In genomic region chr6:82589509-82590206, GRCh38 we compare ENCODE assay signal across 9 cellular contexts.
DNase-seq lines count a peak whose midpoint lies in the region; ATAC-seq and TF ChIP-seq lines count a peak whose summit lies in the region.
"Had no signal": no experiment of that assay in that cellular context is flagged by ENCODE, and none has a peak within 500 bp of the region (broad histone marks: within the 10 kb centered on the region; RNA-seq: fewer than 3 reads in every experiment).

No MANE protein-coding gene starts in this region.

- H3K9me3 Mint-ChIP-seq in natural killer cell treated with Interleukin-12 subunit alpha and Interleukin-12 subunit beta and Interleukin-15 and Interleukin-18, amount 100 ng/mL, for 72 hours = peaks cover 5% of the 10 kb centered on the region
- H3K9me3 Mint-ChIP-seq: stimulated activated naive CD8-positive, alpha-beta T cell treated with anti-CD3 and anti-CD28 coated beads, Interleukin-15, Interleukin-2, amounts not matched to agents 100 ng/mL and 50 ng/mL, for 24 hours had no signal

- no peak for TF ChIP-seq CTCF in AG04449 (IDR thresholded peaks at IDR 0.05; ENCODE audit: insufficient read depth, low read length, missing control alignments)
- peak; percentile 26 for TF ChIP-seq CTCF in fibroblast of pulmonary artery (IDR thresholded peaks at IDR 0.05; ENCODE audit: low read length, missing control alignments)

- DNase-seq in AG04449 (ENCODE audit: low read depth, low spot score) (peak; percentile 10), NCI-H774 (lab: John Stamatoyannopoulos, UW) (peak; percentile 21), fibroblast of pulmonary artery (ENCODE audit: low read depth) (peak; percentile 50), NCI-H1694 treated with DMSO at 0.1 percent for 48 hours (lab: John Stamatoyannopoulos, UW) (no peak), mucosa of gallbladder (ENCODE audit: low spot score) (no peak)
- no peak for DNase-seq in natural killer cell treated with Interleukin-12 subunit alpha and Interleukin-12 subunit beta and Interleukin-15 and Interleukin-18, amount 100 ng/mL, for 72 hours (ENCODE audit: low spot score)

- CTCF ChIA-PET in AG04449 (lab: Yijun Ruan, JAX) = no interaction called here

- POLR2A ChIA-PET in AG04449 (lab: Yijun Ruan, JAX) = no interaction called here

- H3K36me3 Mint-ChIP-seq in natural killer cell treated with Interleukin-12 subunit alpha and Interleukin-12 subunit beta and Interleukin-15 and Interleukin-18, amount 100 ng/mL, for 72 hours = no peaks in the 10 kb centered on the region

- H3K4me3 ChIP-seq in AG04449 (ENCODE audit: low read depth, low read length) (no peak overlapping the region), fibroblast of pulmonary artery (replicated peaks; ENCODE audit: low read depth, low read length) (no peak overlapping the region)

- H3K27ac Mint-ChIP-seq in natural killer cell treated with Interleukin-12 subunit alpha and Interleukin-12 subunit beta and Interleukin-15 and Interleukin-18, amount 100 ng/mL, for 72 hours = no peak overlapping the region
- H3K27ac Mint-ChIP-seq: stimulated activated naive CD8-positive, alpha-beta T cell treated with anti-CD3 and anti-CD28 coated beads, Interleukin-15, Interleukin-2, amounts not matched to agents 100 ng/mL and 50 ng/mL, for 24 hours had no signal

- H3K4me3 Mint-ChIP-seq in natural killer cell treated with Interleukin-12 subunit alpha and Interleukin-12 subunit beta and Interleukin-15 and Interleukin-18, amount 100 ng/mL, for 72 hours = no peak overlapping the region
- H3K4me3 Mint-ChIP-seq: stimulated activated naive CD8-positive, alpha-beta T cell treated with anti-CD3 and anti-CD28 coated beads, Interleukin-15, Interleukin-2, amounts not matched to agents 100 ng/mL and 50 ng/mL, for 24 hours had no signal

- no peaks in the 10 kb centered on the region for H3K4me1 Mint-ChIP-seq in natural killer cell treated with Interleukin-12 subunit alpha and Interleukin-12 subunit beta and Interleukin-15 and Interleukin-18, amount 100 ng/mL, for 72 hours (ENCODE audit: low read depth in 2 of 2)

- H3K27me3 Mint-ChIP-seq in natural killer cell treated with Interleukin-12 subunit alpha and Interleukin-12 subunit beta and Interleukin-15 and Interleukin-18, amount 100 ng/mL, for 72 hours = peaks cover 0 to 5% of the 10 kb centered on the region in 2 donors
- H3K27me3 Mint-ChIP-seq: stimulated activated naive CD8-positive, alpha-beta T cell treated with anti-CD3 and anti-CD28 coated beads, Interleukin-15, Interleukin-2, amounts not matched to agents 100 ng/mL and 50 ng/mL, for 24 hours had no signal

- ATAC-seq in GM18508 (IDR thresholded peaks at IDR 0.05; ENCODE audit: insufficient read depth, unreplicated experiment) (peak; percentile 84), HG03039 (IDR thresholded peaks at IDR 0.05; ENCODE audit: unreplicated experiment) (peak; percentile 73)
- no peak for ATAC-seq in natural killer cell treated with Interleukin-12 subunit alpha and Interleukin-12 subunit beta and Interleukin-15 and Interleukin-18, amount 100 ng/mL, for 72 hours

Comparison
In these comparisons a context has a peak if more than half of its experiments do, and no peak if none do; other contexts are left out.
1. DNase-seq: peak in AG04449 (single experiment), NCI-H774 (single experiment) and fibroblast of pulmonary artery (single experiment); none in natural killer cell treated with Interleukin-12 subunit alpha and Interleukin-12 subunit beta and Interleukin-15 and Interleukin-18, amount 100 ng/mL, for 72 hours (single experiment), NCI-H1694 treated with DMSO at 0.1 percent for 48 hours (single experiment) and mucosa of gallbladder (single experiment).
2. ATAC-seq: peak in GM18508 (single experiment) and HG03039 (single experiment); none in natural killer cell treated with Interleukin-12 subunit alpha and Interleukin-12 subunit beta and Interleukin-15 and Interleukin-18, amount 100 ng/mL, for 72 hours (0 of 2).